In genomic region chr9:75213765-75214164, GRCh38 we compare ENCODE assay signal across 7 cellular contexts.
"Had no signal": no experiment of that assay in that cellular context is flagged by ENCODE, and none has a peak within 500 bp of the region (broad histone marks: within the 10 kb centered on the region; RNA-seq: fewer than 3 reads in every experiment).

No MANE protein-coding gene starts in this region.

- H3K4me1 Mint-ChIP-seq: IgD-negative memory B cell had no signal

- ATAC-seq: HCT116, HepG2 had no signal

- H3K27me3 Mint-ChIP-seq: IgD-negative memory B cell had no signal

- DNase-seq: GM23248, GOT3, H7, HFFc6 had no signal

- H3K4me3 Mint-ChIP-seq: HFFc6, IgD-negative memory B cell had no signal

- H3K9me3 Mint-ChIP-seq: HFFc6, IgD-negative memory B cell had no signal

- FAIRE-seq: HepG2 had no signal

- H3K27ac Mint-ChIP-seq: HFFc6, IgD-negative memory B cell had no signal
